11 cellular contexts compared by ENCODE assay signal in the genomic region with DNA sequence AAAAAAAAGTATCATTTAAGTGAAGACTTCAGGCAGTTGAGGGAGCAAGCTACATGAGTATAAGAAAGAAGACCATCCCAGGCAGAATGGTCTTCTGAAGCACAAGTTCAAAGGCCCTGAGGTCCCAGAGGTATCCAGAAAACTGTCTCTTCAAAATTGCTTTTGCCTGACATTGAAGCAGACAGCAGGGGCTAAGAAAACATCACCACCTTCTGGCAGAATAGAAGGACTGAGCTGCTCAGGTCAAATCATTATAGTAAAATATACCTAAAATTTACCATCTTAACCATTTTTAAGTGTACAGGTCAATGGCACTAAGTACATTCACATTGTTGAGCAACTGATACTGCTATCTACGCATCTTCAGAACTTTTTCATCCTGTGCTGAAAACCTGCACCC. TPM values are rescaled to one million over a fixed set of nuclear protein-coding genes. Genes with fewer than 3 reads are reported as not detected.
DNase-seq lines count a peak whose midpoint lies in the region; ATAC-seq, FAIRE-seq and TF ChIP-seq lines count a peak whose summit lies in the region.
"Had no signal": no experiment of that assay in that cellular context is flagged by ENCODE, and none has a peak within 500 bp of the region (broad histone marks: within the 10 kb centered on the region; RNA-seq: fewer than 3 reads in every experiment).

No MANE protein-coding gene starts in this region.

- no peak overlapping the region for H3K4me3 ChIP-seq in AG10803 (ENCODE audit: low read length)

- DNase-seq in AG10803 (ENCODE audit: low read depth) (no peak), GM12891 (ENCODE audit: insufficient read length, low spot score) (no peak), RKO (ENCODE audit: low spot score) (peak; percentile 52), germinal center (ENCODE audit: low spot score) (peak; percentile 47), DMS53 (lab: John Stamatoyannopoulos, UW) (no peak), frontal cortex (ENCODE audit: low spot score in 2 of 2) (no peak), A172 (ENCODE audit: low spot score) (no peak)
- DNase-seq: activated CD4-positive, alpha-beta memory T cell treated with anti-CD3 and anti-CD28 coated beads, Interleukin-2, amount 10 ng/mL, durations not matched to agents 7 days and 5 days; effector memory CD8-positive, alpha-beta T cell; NCI-H345 had no signal

- peak; percentile 38 for TF ChIP-seq CTCF in AG10803 (conservative IDR thresholded peaks at IDR 0.05; ENCODE audit: low read length)

- ATAC-seq in HG03108 (IDR thresholded peaks at IDR 0.05; ENCODE audit: unreplicated experiment): no peak
- ATAC-seq: effector memory CD8-positive, alpha-beta T cell had no signal

- FAIRE-seq in GM12891 (lab: Jason Lieb, UNC) (peak; percentile 9), frontal cortex (lab: Jason Lieb, UNC) (no peak)

- no peak for TF ChIP-seq POLR2A in GM12891 (IDR thresholded peaks at IDR 0.05; ENCODE audit: low read depth, low read length)

TF ChIP-seq in GM12891, 5 proteins besides CTCF, POLR2A, EP300 and RAD21:
- no peak for TF ChIP-seq SPI1 (IDR thresholded peaks at IDR 0.05; ENCODE audit: low read depth, low read length)
- no peak for TF ChIP-seq POU2F2 (IDR thresholded peaks at IDR 0.05; ENCODE audit: low read depth, low read length)
- TF ChIP-seq PAX5 (IDR thresholded peaks at IDR 0.05; ENCODE audit: insufficient read depth, low read length, severe bottlenecking): no peak
- TF ChIP-seq POLR2AphosphoS5 (IDR thresholded peaks at IDR 0.05; ENCODE audit: low read depth, low read length): no peak
- TF ChIP-seq TAF1 (IDR thresholded peaks at IDR 0.05; ENCODE audit: low read depth, low read length): no peak
TF ChIP-seq in GM12891: peak in this region for 0.

RNA-seq across cellular contexts. Expression of gene GPR160, which starts 16.4 kb away (rescaled TPM):
- polyA plus RNA-seq in GM12891 (2012; ENCODE audit: low read depth, missing spikeins): 41.2 TPM
- 2.9 TPM for total RNA-seq in frontal cortex
- total RNA-seq in A172 (2014; rRNA removed; shearing (Covaris generic)): 1.9 and 2.7 TPM in 2 replicates

Comparison
In these comparisons a context has a peak if more than half of its experiments do, and no peak if none do; other contexts are left out.
1. DNase-seq: peak in RKO (single experiment) and germinal center (single experiment); none in AG10803 (single experiment), GM12891 (single experiment), DMS53 (single experiment), frontal cortex (0 of 2) and A172 (single experiment).